15 cellular contexts compared by ENCODE assay signal in genomic region chr9:113645224-113645971, GRCh38.
"Had no signal": no experiment of that assay in that cellular context is flagged by ENCODE, and none has a peak within 500 bp of the region (broad histone marks: within the 10 kb centered on the region; RNA-seq: fewer than 3 reads in every experiment).

No MANE protein-coding gene starts in this region.

- H3K4me3 Mint-ChIP-seq: activated CD8-positive, alpha-beta memory T cell treated with anti-CD3 and anti-CD28 coated beads, Interleukin-2, amount 10 ng/mL, durations not matched to agents 7 days and 5 days; activated naive CD8-positive, alpha-beta T cell treated with anti-CD3 and anti-CD28 coated beads, Interleukin-2, amount 10 ng/mL, durations not matched to agents 7 days and 5 days; mesothelial cell of epicardium had no signal

- H3K36me3 Mint-ChIP-seq: activated CD8-positive, alpha-beta memory T cell treated with anti-CD3 and anti-CD28 coated beads, Interleukin-2, amount 10 ng/mL, durations not matched to agents 7 days and 5 days; activated naive CD8-positive, alpha-beta T cell treated with anti-CD3 and anti-CD28 coated beads, Interleukin-2, amount 10 ng/mL, durations not matched to agents 7 days and 5 days; mesothelial cell of epicardium had no signal

- H3K4me3 ChIP-seq: breast epithelium, heart left ventricle, right lobe of liver, spleen, upper lobe of left lung had no signal

- H3K27me3 ChIP-seq: breast epithelium, heart left ventricle, right lobe of liver, spleen, upper lobe of left lung had no signal

- H3K36me3 ChIP-seq: breast epithelium, heart left ventricle, right lobe of liver, spleen, upper lobe of left lung had no signal

- H3K4me1 Mint-ChIP-seq: activated CD8-positive, alpha-beta memory T cell treated with anti-CD3 and anti-CD28 coated beads, Interleukin-2, amount 10 ng/mL, durations not matched to agents 7 days and 5 days; activated naive CD8-positive, alpha-beta T cell treated with anti-CD3 and anti-CD28 coated beads, Interleukin-2, amount 10 ng/mL, durations not matched to agents 7 days and 5 days had no signal

- ATAC-seq: activated CD4-positive, CD25-positive, alpha-beta regulatory T cell treated with anti-CD3 and anti-CD28 coated beads, Interleukin-2, amount 50 U/mL, for 24 hours; activated CD8-positive, alpha-beta memory T cell treated with anti-CD3 and anti-CD28 coated beads, Interleukin-2, amount 10 ng/mL, durations not matched to agents 7 days and 5 days; heart left ventricle had no signal

- H3K9me3 Mint-ChIP-seq: activated naive CD8-positive, alpha-beta T cell treated with anti-CD3 and anti-CD28 coated beads, Interleukin-2, amount 10 ng/mL, durations not matched to agents 7 days and 5 days had no signal

- DNase-seq: activated CD8-positive, alpha-beta memory T cell treated with anti-CD3 and anti-CD28 coated beads, Interleukin-2, amount 10 ng/mL, durations not matched to agents 7 days and 5 days; activated naive CD8-positive, alpha-beta T cell treated with anti-CD3 and anti-CD28 coated beads, Interleukin-2, amount 10 ng/mL, durations not matched to agents 7 days and 5 days; activated T-cell treated with anti-CD3 and anti-CD28 coated beads, Interleukin-2, amount 50 U/mL, for 48 hours; aorta; heart left ventricle; posterior cingulate gyrus; spleen; stimulated activated CD4-positive, alpha-beta T cell treated with anti-CD3 and anti-CD28 coated beads, Interleukin-1b, Interleukin-23, amount 100 ng/mL, for 48 hours; stimulated activated naive CD4-positive, alpha-beta T cell; substantia nigra had no signal

- H3K27ac Mint-ChIP-seq: activated CD8-positive, alpha-beta memory T cell treated with anti-CD3 and anti-CD28 coated beads, Interleukin-2, amount 10 ng/mL, durations not matched to agents 7 days and 5 days; activated naive CD8-positive, alpha-beta T cell treated with anti-CD3 and anti-CD28 coated beads, Interleukin-2, amount 10 ng/mL, durations not matched to agents 7 days and 5 days; mesothelial cell of epicardium had no signal
